In the genomic region with DNA sequence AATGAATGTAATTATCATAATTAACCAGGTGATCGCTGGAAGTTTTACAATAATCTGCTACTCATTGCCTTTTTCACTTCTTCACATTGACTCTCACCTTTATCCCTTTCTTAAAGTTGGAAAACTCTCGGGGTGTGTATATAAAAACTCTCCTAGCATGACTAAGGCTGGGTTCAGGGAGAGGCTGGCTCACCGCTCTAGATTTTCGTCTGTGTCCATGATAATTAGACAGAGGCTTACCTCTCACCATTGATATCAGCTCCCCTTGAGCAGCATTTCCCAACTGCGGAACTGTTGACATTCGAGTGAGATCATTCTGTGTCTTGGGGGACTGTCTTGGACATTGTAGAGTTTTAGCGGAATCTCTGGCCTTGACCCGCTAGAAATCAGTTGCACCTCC, we compare ENCODE assay signal across 9 cellular contexts. TPM values are rescaled to one million over a fixed set of nuclear protein-coding genes. Genes with fewer than 3 reads are reported as not detected.
DNase-seq lines count a peak whose midpoint lies in the region; ATAC-seq and TF ChIP-seq lines count a peak whose summit lies in the region.
"Had no signal": no experiment of that assay in that cellular context is flagged by ENCODE, and none has a peak within 500 bp of the region (broad histone marks: within the 10 kb centered on the region; RNA-seq: fewer than 3 reads in every experiment).

No MANE protein-coding gene starts in this region.

- no peak overlapping the region for H3K27ac Mint-ChIP-seq in T-cell
- H3K27ac Mint-ChIP-seq: activated naive CD4-positive, alpha-beta T cell treated with anti-CD3 and anti-CD28 coated beads for 36 hours had no signal

- H3K36me3 Mint-ChIP-seq in T-cell: no peaks in the 10 kb centered on the region

- no peak overlapping the region for H3K4ac ChIP-seq in mesendoderm (ENCODE audit: low read depth, low read length)

- H3K4me1 Mint-ChIP-seq in T-cell: peaks cover 0 to 1% (median 0%) of the 10 kb centered on the region in 3 donors

- peaks cover 0 to 11% (median 0%) of the 10 kb centered on the region in 9 donors for H3K36me3 ChIP-seq in heart left ventricle
- no peaks in the 10 kb centered on the region for H3K36me3 ChIP-seq in prostate gland
- no peaks in the 10 kb centered on the region for H3K36me3 ChIP-seq in uterus
- no peaks in the 10 kb centered on the region for H3K36me3 ChIP-seq in mesendoderm (ENCODE audit: control insufficient read depth, insufficient read depth, low read length)

- no peak overlapping the region for H4K5ac ChIP-seq in mesendoderm (ENCODE audit: low read length)

- intact Hi-C loops in heart left ventricle (cut with DNase I): loop anchor here in 9 of 10 donors (2.0 to 10.0 kb wide), 7 partner anchors 26 to 60 kb away; a partner anchor contains a TSS
- intact Hi-C loops in cardiac septum (cut with DNase I): loop anchor here (1.0 to 5.0 kb wide), 2 partner anchors 26 to 37 kb away; a partner anchor contains a TSS
- intact Hi-C loops in prostate gland (cut with DNase I): no loop called here
- intact Hi-C loops in uterus (cut with DNase I; ENCODE audit: low total_unique reads): no loop called here

- H3K4me3 ChIP-seq in heart left ventricle (no peak overlapping the region), prostate gland (no peak overlapping the region), uterus (no peak overlapping the region), mesendoderm (ENCODE audit: low read length) (no peak overlapping the region)

- no peaks in the 10 kb centered on the region for H3K27me3 ChIP-seq in heart left ventricle
- H3K27me3 ChIP-seq in prostate gland (replicated peaks; ENCODE audit: insufficient read depth): no peaks in the 10 kb centered on the region
- H3K27me3 ChIP-seq in uterus: no peaks in the 10 kb centered on the region
- peaks cover 4% of the 10 kb centered on the region for H3K27me3 ChIP-seq in mesendoderm (ENCODE audit: insufficient read depth, low read length, poor library complexity)

- no peak for TF ChIP-seq POLR2A in heart left ventricle (IDR thresholded peaks at IDR 0.05)
- TF ChIP-seq POLR2A in prostate gland (IDR thresholded peaks at IDR 0.05): no peak
- TF ChIP-seq POLR2A in uterus (IDR thresholded peaks at IDR 0.05): no peak

- DNase-seq in heart left ventricle (no peak), cardiac septum (ENCODE audit: low spot score) (no peak), prostate gland (ENCODE audit: low spot score) (no peak), uterus (no peak), mesendoderm (no peak), T-cell (no peak), cortex of kidney (lab: John Stamatoyannopoulos, UW) (no peak)

- H2BK15ac ChIP-seq in mesendoderm (replicated peaks; ENCODE audit: low read depth): no peak overlapping the region

- H3K27ac ChIP-seq in heart left ventricle (peak overlapping the region in 10 of 12 donors; percentile 60 to 89 (median 80)), prostate gland (peak overlapping the region; percentile 96 to 97), uterus (peak overlapping the region; percentile 95 to 99), mesendoderm (ENCODE audit: low read depth, low read length) (no peak overlapping the region)

- H4K8ac ChIP-seq in mesendoderm (ENCODE audit: low read depth, low read length): no peak overlapping the region

- no peaks in the 10 kb centered on the region for H3K79me1 ChIP-seq in mesendoderm (ENCODE audit: low read length)

- TF ChIP-seq CTCF in heart left ventricle (IDR thresholded peaks at IDR 0.05) (no peak), prostate gland (IDR thresholded peaks at IDR 0.05) (no peak), uterus (IDR thresholded peaks at IDR 0.05) (no peak)

- H2BK120ac ChIP-seq in mesendoderm (ENCODE audit: low read depth, low read length): no peak overlapping the region

- no peak overlapping the region for H3K18ac ChIP-seq in mesendoderm (ENCODE audit: low read length)

- H3K9me3 Mint-ChIP-seq in T-cell: no peaks in the 10 kb centered on the region
- H3K9me3 Mint-ChIP-seq: activated naive CD4-positive, alpha-beta T cell treated with anti-CD3 and anti-CD28 coated beads for 36 hours had no signal

- WGBS in heart left ventricle, 4 donors: 67 to 81% (median 76%) methylated on average over 8 of the region's 8 CpGs
- 36% methylated on average over 8 of the region's 8 CpGs for WGBS in prostate gland
- WGBS in mesendoderm (ENCODE audit: extremely low coverage, insufficient coverage, low lambda C conversion rate): no CpG with 5 or more reads among the region's 8 CpGs

- no peak overlapping the region for H3K23ac ChIP-seq in mesendoderm (ENCODE audit: low read length)

- H3K4me2 ChIP-seq in mesendoderm (ENCODE audit: low read length): no peak overlapping the region

- H3K79me2 ChIP-seq in mesendoderm (ENCODE audit: control insufficient read depth, insufficient read depth, low read length): no peaks in the 10 kb centered on the region

- no peaks in the 10 kb centered on the region for H3K27me3 Mint-ChIP-seq in T-cell

- POLR2A ChIA-PET in T-cell (lab: Charles Lee): interaction anchor here in 1 of 2 donors (0.7 kb wide), 1 partner anchor 25 kb away, joined by 3 read pairs; no protein-coding TSS in a partner anchor

- no peak overlapping the region for H2AK5ac ChIP-seq in mesendoderm (ENCODE audit: low read length)

- no peak overlapping the region for H3K4me3 Mint-ChIP-seq in T-cell
- H3K4me3 Mint-ChIP-seq: activated naive CD4-positive, alpha-beta T cell treated with anti-CD3 and anti-CD28 coated beads for 36 hours had no signal

- H3K4me1 ChIP-seq in heart left ventricle: peaks cover 17 to 100% (median 97%) of the 10 kb centered on the region in 12 donors
- H3K4me1 ChIP-seq in prostate gland (replicated peaks): peaks cover 85% of the 10 kb centered on the region
- peaks cover 34 to 54% of the 10 kb centered on the region in 2 donors for H3K4me1 ChIP-seq in uterus
- no peaks in the 10 kb centered on the region for H3K4me1 ChIP-seq in mesendoderm (ENCODE audit: control insufficient read depth, low read depth, low read length)

- H2BK5ac ChIP-seq in mesendoderm (ENCODE audit: low read length): no peak overlapping the region

- CTCF ChIA-PET in T-cell (lab: Charles Lee): interaction anchor here in 1 of 2 donors (1.2 to 1.7 kb wide), 2 partner anchors 9 to 57 kb away, joined by 4 to 5 read pairs; no protein-coding TSS in a partner anchor

- H3K56ac ChIP-seq in mesendoderm (ENCODE audit: low read length): no peak overlapping the region

- H3K9me3 ChIP-seq in heart left ventricle (no peaks in the 10 kb centered on the region), prostate gland (no peaks in the 10 kb centered on the region), uterus (no peaks in the 10 kb centered on the region)

- no peak overlapping the region for H3K9ac ChIP-seq in mesendoderm (ENCODE audit: low read length)

- no peak for ATAC-seq in heart left ventricle
- peak; percentile 39 for ATAC-seq in esophagus mucosa
- no peak for ATAC-seq in T-cell (replicated peaks in 1 of 4)

RNA-seq across cellular contexts. Expression of a gene that starts 39.4 kb away (rescaled TPM):
- 100 to 1,000 TPM in 8 of 9 donors, 10 to 100 TPM in 1; 81.4 to 147 (median 122) TPM for total RNA-seq in heart left ventricle
- polyA plus RNA-seq in heart left ventricle: 10 to 100 TPM; 42.1 to 55.2 TPM
- 123 TPM for total RNA-seq in cardiac septum
- 101 TPM for total RNA-seq in esophagus mucosa
- total RNA-seq in prostate gland: 100 to 1,000 TPM; 185 to 286 TPM
- total RNA-seq in uterus: 100 to 1,000 TPM in 2 of 4 donors, 10 to 100 TPM in 2; 27.4 to 381 (median 78.4) TPM
- 0.07 TPM for polyA plus RNA-seq in mesendoderm (2013, experiment 1 of 2)
- polyA plus RNA-seq in mesendoderm (2013, experiment 2 of 2): 0.10 TPM
- total RNA-seq in T-cell: 1 to 10 TPM; 3.9 to 6.6 (median 6.3) TPM

Comparison
In these comparisons a context has a peak if more than half of its experiments do, and no peak if none do; other contexts are left out.
1. intact Hi-C loops: an anchor here in heart left ventricle (2.0 to 10.0 kb wide) and cardiac septum (1.0 to 5.0 kb wide); none called in prostate gland and uterus.